In the genomic region with DNA sequence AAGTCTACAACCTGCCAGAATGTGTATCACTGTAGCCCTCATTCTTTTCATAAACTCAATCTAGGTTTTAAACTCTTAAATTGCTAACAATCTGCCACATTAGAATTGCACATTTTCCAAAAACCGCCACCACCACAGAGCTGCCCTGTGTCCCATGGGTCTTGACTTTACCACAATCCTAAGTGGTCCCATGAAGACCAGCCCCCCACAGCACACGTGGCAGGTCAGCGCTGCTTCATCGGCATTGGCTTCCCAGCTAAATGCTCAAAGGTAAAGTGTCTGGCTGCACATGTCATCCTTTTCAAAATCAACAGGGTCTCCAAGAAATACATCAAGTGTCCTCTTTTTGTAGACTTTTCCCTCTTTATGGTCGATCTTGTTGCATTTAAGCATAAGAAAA, we compare ENCODE assay signal across 19 cellular contexts. TPM values are rescaled to one million over a fixed set of nuclear protein-coding genes. Genes with fewer than 3 reads are reported as not detected.
DNase-seq lines count a peak whose midpoint lies in the region; ATAC-seq lines count a peak whose summit lies in the region.
"Had no signal": no experiment of that assay in that cellular context is flagged by ENCODE, and none has a peak within 500 bp of the region (broad histone marks: within the 10 kb centered on the region; RNA-seq: fewer than 3 reads in every experiment).

No MANE protein-coding gene starts in this region.

- POLR2A ChIA-PET in T-cell (lab: Charles Lee): no interaction called here

- no peak overlapping the region for H3K27ac Mint-ChIP-seq in activated naive CD8-positive, alpha-beta T cell
- H3K27ac Mint-ChIP-seq in activated naive CD8-positive, alpha-beta T cell treated with anti-CD3 and anti-CD28 coated beads for 36 hours: no peak overlapping the region
- H3K27ac Mint-ChIP-seq in T-cell: no peak overlapping the region
- H3K27ac Mint-ChIP-seq: H9; stimulated activated naive B cell treated with anti-CD40 and anti-IgM and Interleukin-4, amounts not matched to agents 10 μg/mL and 1 μg/mL and 100 μg/mL, for 72 hours; T-helper 2 cell treated with Interferon-gamma antibody and Interleukin-4, amounts not matched to agents 5 μg/mL and 100 μg/mL, for 36 hours had no signal

- no peak for ATAC-seq in T-cell (replicated peaks in 1 of 4)
- no peak for ATAC-seq in HG02759 (IDR thresholded peaks at IDR 0.05; ENCODE audit: unreplicated experiment)
- no peak for ATAC-seq in GM21717 (IDR thresholded peaks at IDR 0.05; ENCODE audit: unreplicated experiment)
- ATAC-seq: stimulated activated naive B cell treated with anti-CD40 and anti-IgM and Interleukin-4, amounts not matched to agents 10 μg/mL and 1 μg/mL and 100 μg/mL, for 72 hours had no signal

- no peak for DNase-seq in activated naive CD8-positive, alpha-beta T cell treated with anti-CD3 and anti-CD28 coated beads for 36 hours
- DNase-seq in T-cell: no peak
- peak; percentile 1 for DNase-seq in superior temporal gyrus (ENCODE audit: extremely low spot score)
- no peak for DNase-seq in NCI-H1048 (lab: John Stamatoyannopoulos, UW)
- DNase-seq: activated CD4-positive, CD25-positive, alpha-beta regulatory T cell treated with anti-CD3 and anti-CD28 coated beads, Interleukin-2, amount 50 U/mL, for 72 hours; amniotic stem cell; CD4-positive, alpha-beta memory T cell; foreskin melanocyte; H9; NCI-H1436 treated with DMSO at 0.1 percent for 48 hours; NCI-H345; SJCRH30; stimulated activated naive B cell treated with anti-CD40 and anti-IgM and Interleukin-4, amounts not matched to agents 10 μg/mL and 1 μg/mL and 100 μg/mL, for 72 hours; trophoblast cell had no signal

- H3K27ac ChIP-seq in iPS-20b (ENCODE audit: low read length): no peak overlapping the region
- H3K27ac ChIP-seq: SJCRH30 had no signal

- peaks cover 54% of the 10 kb centered on the region for H3K4me1 ChIP-seq in iPS-20b (ENCODE audit: insufficient read depth, low read length)

- H3K27me3 Mint-ChIP-seq in activated naive CD8-positive, alpha-beta T cell: peaks cover 7% of the 10 kb centered on the region
- H3K27me3 Mint-ChIP-seq in activated naive CD8-positive, alpha-beta T cell treated with anti-CD3 and anti-CD28 coated beads for 36 hours: peaks cover 55% of the 10 kb centered on the region
- peaks cover 21 to 36% of the 10 kb centered on the region in 2 donors for H3K27me3 Mint-ChIP-seq in T-cell

- H3K36me3 Mint-ChIP-seq in activated naive CD8-positive, alpha-beta T cell: no peaks in the 10 kb centered on the region
- no peaks in the 10 kb centered on the region for H3K36me3 Mint-ChIP-seq in activated naive CD8-positive, alpha-beta T cell treated with anti-CD3 and anti-CD28 coated beads for 36 hours
- no peaks in the 10 kb centered on the region for H3K36me3 Mint-ChIP-seq in T-cell
- H3K36me3 Mint-ChIP-seq: CD4-positive, alpha-beta memory T cell had no signal

- H3K36me3 ChIP-seq in iPS-20b (ENCODE audit: insufficient read depth, low read depth, low read length): no peaks in the 10 kb centered on the region
- H3K36me3 ChIP-seq: SJCRH30 had no signal

- H3K4me3 ChIP-seq in iPS-20b (ENCODE audit: low read length): peak overlapping the region; percentile 72; the same call in 1 of the 2 replicates
- H3K4me3 ChIP-seq: SJCRH30 had no signal

- CTCF ChIA-PET in T-cell (lab: Charles Lee): interaction anchor here in 1 of 2 donors (0.5 kb wide), 1 partner anchor 85 kb away, joined by 3 read pairs; no protein-coding TSS in a partner anchor

- peaks cover 34% of the 10 kb centered on the region for H3K27me3 ChIP-seq in iPS-20b (ENCODE audit: insufficient read depth, low read length)
- H3K27me3 ChIP-seq: SJCRH30 had no signal

- no peaks in the 10 kb centered on the region for H3K9me3 Mint-ChIP-seq in activated naive CD8-positive, alpha-beta T cell (ENCODE audit: low read depth)
- H3K9me3 Mint-ChIP-seq in activated naive CD8-positive, alpha-beta T cell treated with anti-CD3 and anti-CD28 coated beads for 36 hours: no peaks in the 10 kb centered on the region
- no peaks in the 10 kb centered on the region for H3K9me3 Mint-ChIP-seq in T-cell
- H3K9me3 Mint-ChIP-seq: H9; stimulated activated naive B cell treated with anti-CD40 and anti-IgM and Interleukin-4, amounts not matched to agents 10 μg/mL and 1 μg/mL and 100 μg/mL, for 72 hours; T-helper 2 cell treated with Interferon-gamma antibody and Interleukin-4, amounts not matched to agents 5 μg/mL and 100 μg/mL, for 36 hours had no signal

- no peak overlapping the region for H3K9ac ChIP-seq in iPS-20b (ENCODE audit: low read depth, low read length)

- H3K4me1 Mint-ChIP-seq in activated naive CD8-positive, alpha-beta T cell (ENCODE audit: low read depth): peaks cover 25% of the 10 kb centered on the region
- peaks cover 15% of the 10 kb centered on the region for H3K4me1 Mint-ChIP-seq in activated naive CD8-positive, alpha-beta T cell treated with anti-CD3 and anti-CD28 coated beads for 36 hours
- H3K4me1 Mint-ChIP-seq in T-cell: peaks cover 22 to 32% (median 30%) of the 10 kb centered on the region in 3 donors

- no peaks in the 10 kb centered on the region for H3K9me3 ChIP-seq in iPS-20b (ENCODE audit: insufficient read depth, low read depth, low read length)
- H3K9me3 ChIP-seq: SJCRH30 had no signal

- H3K4me3 Mint-ChIP-seq in activated naive CD8-positive, alpha-beta T cell: peak overlapping the region; percentile 54
- H3K4me3 Mint-ChIP-seq in activated naive CD8-positive, alpha-beta T cell treated with anti-CD3 and anti-CD28 coated beads for 36 hours: no peak overlapping the region
- H3K4me3 Mint-ChIP-seq in T-cell: peak overlapping the region; percentile 46 to 73 (median 54)
- H3K4me3 Mint-ChIP-seq: T-helper 2 cell treated with Interferon-gamma antibody and Interleukin-4, amounts not matched to agents 5 μg/mL and 100 μg/mL, for 36 hours had no signal

RNA-seq across cellular contexts. Expression of a gene that starts 2.4 kb away (rescaled TPM):
- total RNA-seq in activated naive CD8-positive, alpha-beta T cell treated with anti-CD3 and anti-CD28 coated beads for 36 hours: 1 to 10 TPM; 2.0 to 2.1 TPM
- 1 to 10 TPM in 4 of 5 donors, under 1 TPM in 1; 0.40 to 2.1 (median 2.0) TPM for total RNA-seq in T-cell
